ENCODE assay signal across 11 cellular contexts in the genomic region with DNA sequence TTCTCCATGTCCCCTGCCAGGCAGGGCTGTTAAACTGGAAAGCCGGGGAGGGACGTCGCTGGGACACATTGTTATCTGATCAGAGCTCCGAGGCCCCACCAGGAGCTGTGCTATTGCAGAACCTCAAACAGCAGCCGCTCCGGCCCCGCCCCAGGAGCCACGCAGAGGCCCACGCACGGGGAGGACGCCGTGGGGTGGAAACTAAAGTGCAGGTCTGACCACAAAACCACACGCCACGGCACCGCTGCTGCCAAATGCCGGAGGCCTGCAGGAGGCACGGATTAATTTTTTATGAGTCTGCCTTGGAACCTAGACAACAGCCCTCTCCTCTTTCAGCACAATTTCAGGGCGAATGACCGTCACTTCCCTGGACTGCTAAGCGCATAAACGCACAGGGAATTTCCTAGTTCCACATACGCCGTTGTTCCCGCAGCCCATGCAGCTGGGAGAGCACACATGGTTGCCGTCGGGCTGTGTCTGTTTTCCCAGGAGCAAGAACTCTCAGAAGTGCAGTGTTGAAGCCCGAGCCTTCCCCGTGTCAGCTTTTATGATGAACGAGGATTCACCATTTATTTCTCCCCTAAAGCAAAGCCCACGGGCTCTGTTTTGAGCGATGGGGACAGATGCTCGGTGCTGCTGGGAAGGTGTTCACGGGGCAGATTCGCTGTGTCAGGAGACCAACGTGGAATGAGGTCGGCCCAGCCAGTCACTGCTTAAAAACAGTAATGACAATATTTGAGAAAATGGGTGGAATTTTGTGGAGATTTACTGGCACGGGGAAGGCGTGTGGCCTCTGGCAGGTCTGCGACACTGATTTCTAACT. TPM values are rescaled to one million over a fixed set of nuclear protein-coding genes. Genes with fewer than 3 reads are reported as not detected.
A peak's percentile ranks its signal among the peaks of the same experiment; 100 is the strongest.
DNase-seq lines count a peak whose midpoint lies in the region; ATAC-seq and TF ChIP-seq lines count a peak whose summit lies in the region.
"Had no signal": no experiment of that assay in that cellular context is flagged by ENCODE, and none has a peak within 500 bp of the region (broad histone marks: within the 10 kb centered on the region; RNA-seq: fewer than 3 reads in every experiment).

No MANE protein-coding gene starts in this region.

- POLR2A ChIA-PET in HEK293T (lab: Yijun Ruan, JAX): no interaction called here

- H3K9ac ChIP-seq in MM.1S (ENCODE audit: low read length): no peak overlapping the region

- no peak overlapping the region for H2AFZ ChIP-seq in MM.1S (ENCODE audit: low read length)

- no peaks in the 10 kb centered on the region for H3K4me1 ChIP-seq in MM.1S (ENCODE audit: low read length)
- H3K4me1 ChIP-seq: left lung had no signal

- no peaks in the 10 kb centered on the region for H4K20me1 ChIP-seq in MM.1S (ENCODE audit: insufficient read depth, low read length)

- CTCF ChIA-PET in HEK293T (lab: Yijun Ruan, JAX): no interaction called here

- H3K4me3 ChIP-seq in MM.1S (ENCODE audit: low read length): no peak overlapping the region
- H3K4me3 ChIP-seq: left lung had no signal

- no peaks in the 10 kb centered on the region for H3K9me2 ChIP-seq in MM.1S (replicated peaks; ENCODE audit: insufficient read depth, low read length)

- H3K27ac ChIP-seq in MM.1S (ENCODE audit: low read length): no peak overlapping the region
- H3K27ac ChIP-seq: left lung had no signal

- no peaks in the 10 kb centered on the region for H3K79me2 ChIP-seq in MM.1S (ENCODE audit: low read length)

- H3K4me2 ChIP-seq in MM.1S (ENCODE audit: low read depth, low read length): no peak overlapping the region

- H3K36me3 ChIP-seq in MM.1S (replicated peaks; ENCODE audit: insufficient read depth, low read length): no peaks in the 10 kb centered on the region

- DNase-seq in HEK293T (ENCODE audit: extremely low spot score) (peak; percentile 25), fibroblast of peridontal ligament (ENCODE audit: extremely low read depth) (peak; percentile 69), midbrain (lab: John Stamatoyannopoulos, UW) (no peak), kidney glomerular epithelial cell (lab: John Stamatoyannopoulos, UW) (no peak), MM.1S (no peak)
- peak; percentile 52 for DNase-seq in activated CD4-positive, alpha-beta T cell treated with anti-CD3 and anti-CD28 coated beads, Interleukin-2, amount 50 U/mL, for 1 hour
- peak; percentile 23 to 54 for DNase-seq in stimulated activated CD4-positive, alpha-beta T cell treated with anti-CD3 and anti-CD28 coated beads, Interleukin-4, amount 100 ng/mL, for 4 hours
- DNase-seq: left lung, NCI-H510A had no signal

- ATAC-seq in esophagus mucosa: no peak
- ATAC-seq: left lung, WTC11 had no signal

- H3K9me3 ChIP-seq in MM.1S (replicated peaks; ENCODE audit: insufficient read depth, low read length): no peaks in the 10 kb centered on the region
- H3K9me3 ChIP-seq: left lung had no signal

- H3K27me3 ChIP-seq in MM.1S (replicated peaks; ENCODE audit: insufficient read depth, low read length): no peaks in the 10 kb centered on the region
- H3K27me3 ChIP-seq: left lung had no signal

- H3F3A ChIP-seq in MM.1S (ENCODE audit: insufficient read depth, low read length): no peaks in the 10 kb centered on the region

- no peak for TF ChIP-seq CTCF in MM.1S (IDR thresholded peaks at IDR 0.05; ENCODE audit: low read length)

TF ChIP-seq in HEK293T, 16 proteins besides CTCF, POLR2A, EP300 and RAD21:
- TF ChIP-seq LEF1 (IDR thresholded peaks at IDR 0.05; ENCODE audit: borderline replicate concordance): no peak
- no peak for TF ChIP-seq ZNF384 (IDR thresholded peaks at IDR 0.05)
- no peak for TF ChIP-seq BHLHE40 (IDR thresholded peaks at IDR 0.05; ENCODE audit: borderline replicate concordance)
- no peak for TF ChIP-seq ARNT (IDR thresholded peaks at IDR 0.05)
- no peak for TF ChIP-seq FOXM1 (IDR thresholded peaks at IDR 0.05; ENCODE audit: borderline replicate concordance)
- no peak for TF ChIP-seq FOXA1 (IDR thresholded peaks at IDR 0.05)
- no peak for TF ChIP-seq HDGF (IDR thresholded peaks at IDR 0.05; ENCODE audit: borderline replicate concordance)
- TF ChIP-seq SUZ12 (IDR thresholded peaks at IDR 0.05): no peak
TF ChIP-seq in HEK293T: peak in this region for 0.

RNA-seq across cellular contexts. Expression of gene NFATC1, which starts 43.7 kb away (rescaled TPM):
- 1.8 TPM for total RNA-seq in esophagus mucosa

Comparison
In these comparisons a context has a peak if more than half of its experiments do, and no peak if none do; other contexts are left out.
1. DNase-seq: peak in HEK293T (single experiment), activated CD4-positive, alpha-beta T cell treated with anti-CD3 and anti-CD28 coated beads, Interleukin-2, amount 50 U/mL, for 1 hour (single experiment), fibroblast of peridontal ligament (single experiment) and stimulated activated CD4-positive, alpha-beta T cell treated with anti-CD3 and anti-CD28 coated beads, Interleukin-4, amount 100 ng/mL, for 4 hours (2 of 2); none in midbrain (single experiment), kidney glomerular epithelial cell (single experiment) and MM.1S (single experiment).